In the genomic region with DNA sequence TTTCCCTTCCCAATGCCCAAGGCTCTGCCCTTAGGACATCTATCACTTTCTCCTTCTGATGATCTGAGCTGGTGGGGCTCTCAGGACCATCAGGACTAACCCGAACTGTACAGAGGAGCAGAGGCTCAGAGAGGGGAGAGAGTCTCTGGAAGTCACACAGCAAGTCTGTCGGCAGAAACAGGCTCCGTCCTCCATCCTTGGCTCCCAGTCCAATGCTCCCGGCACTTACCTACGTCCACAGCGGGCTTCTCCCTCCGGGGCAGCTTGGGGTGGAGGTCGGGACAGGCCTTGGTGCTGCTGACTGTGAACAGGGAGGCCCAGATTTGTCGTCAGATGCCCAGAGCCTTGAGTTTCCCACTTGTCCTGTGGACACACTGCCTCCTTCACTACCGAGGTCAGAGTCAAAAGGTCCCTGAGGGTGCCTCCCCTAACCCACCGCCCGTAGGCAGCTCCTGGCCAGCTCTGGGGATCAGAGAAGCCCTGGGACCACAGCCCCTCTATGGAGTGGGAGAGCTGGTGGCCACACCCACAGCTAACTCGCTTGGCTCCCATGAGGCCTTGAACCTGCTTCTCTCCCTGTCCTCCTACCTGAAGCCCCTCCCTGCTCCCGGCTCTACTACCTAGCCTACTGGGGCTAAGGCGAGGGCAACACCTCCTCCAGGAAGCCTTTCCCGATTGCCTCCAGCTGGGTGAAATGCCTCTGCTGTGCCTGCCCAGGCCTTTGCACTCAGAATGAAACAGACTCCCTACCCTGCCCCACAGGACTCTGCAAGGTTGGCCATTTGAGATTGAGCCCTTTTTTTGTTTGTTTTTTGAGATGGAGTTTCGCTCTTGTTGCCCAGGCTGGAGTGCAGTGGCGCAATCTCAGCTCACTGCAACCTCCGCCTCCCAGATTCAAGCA, we compare ENCODE assay signal across 20 cellular contexts. TPM values are rescaled to one million over a fixed set of nuclear protein-coding genes. Genes with fewer than 3 reads are reported as not detected.
"Had no signal": no experiment of that assay in that cellular context is flagged by ENCODE, and none has a peak within 500 bp of the region (broad histone marks: within the 10 kb centered on the region; RNA-seq: fewer than 3 reads in every experiment).

No MANE protein-coding gene starts in this region.

- H3K9me3 Mint-ChIP-seq: activated T-cell treated with anti-CD3 and anti-CD28 coated beads, Interleukin-2, amount 50 U/mL, for 24 hours; central memory CD8-positive, alpha-beta T cell; nephron progenitor cell; T-helper 2 cell treated with Interferon-gamma antibody and Interleukin-4, amounts not matched to agents 5 μg/mL and 100 μg/mL, for 36 hours had no signal

- DNase-seq: activated CD4-positive, alpha-beta T cell treated with anti-CD3 and anti-CD28 coated beads for 36 hours; activated CD4-positive, alpha-beta T cell treated with anti-CD3 and anti-CD28 coated beads, Interleukin-2, amount 50 U/mL, for 48 hours; activated naive CD4-positive, alpha-beta T cell treated with anti-CD3 and anti-CD28 coated beads, Interleukin-2, amount 50 U/mL, for 16 hours; activated T-cell treated with anti-CD3 and anti-CD28 coated beads, Interleukin-2, amount 50 U/mL, for 24 hours; heart right ventricle; left colon; mammary epithelial cell; nephron progenitor cell; occipital lobe; retina; stimulated activated naive CD4-positive, alpha-beta T cell treated with Interleukin-2 at 50 U/mL for 16 hours; substantia nigra; uterus had no signal

- H3K4me1 Mint-ChIP-seq: central memory CD8-positive, alpha-beta T cell had no signal

- H3K4me3 Mint-ChIP-seq: activated CD4-positive, alpha-beta T cell treated with anti-CD3 and anti-CD28 coated beads for 36 hours; activated T-cell treated with anti-CD3 and anti-CD28 coated beads, Interleukin-2, amount 50 U/mL, for 24 hours; central memory CD8-positive, alpha-beta T cell; nephron progenitor cell; T-helper 2 cell treated with Interferon-gamma antibody and Interleukin-4, amounts not matched to agents 5 μg/mL and 100 μg/mL, for 36 hours had no signal

- H3K27ac ChIP-seq: ascending aorta, coronary artery, gastroesophageal sphincter, heart right ventricle, tibial nerve, uterus had no signal

- H3K9me3 ChIP-seq: ascending aorta, gastroesophageal sphincter, heart right ventricle, tibial nerve, uterus had no signal

- H3K27me3 ChIP-seq: ascending aorta, uterus had no signal

- H3K4me1 ChIP-seq: ascending aorta, gastroesophageal sphincter, heart right ventricle, tibial nerve, uterus had no signal

- H3K36me3 ChIP-seq: ascending aorta, gastroesophageal sphincter, heart right ventricle, tibial nerve, uterus had no signal

- ATAC-seq: activated CD4-positive, alpha-beta T cell treated with anti-CD3 and anti-CD28 coated beads for 36 hours; esophagus mucosa; gastroesophageal sphincter; heart right ventricle; left colon had no signal

- H3K27ac Mint-ChIP-seq: activated CD4-positive, alpha-beta T cell treated with anti-CD3 and anti-CD28 coated beads for 36 hours; activated T-cell treated with anti-CD3 and anti-CD28 coated beads, Interleukin-2, amount 50 U/mL, for 24 hours; T-helper 2 cell treated with Interferon-gamma antibody and Interleukin-4, amounts not matched to agents 5 μg/mL and 100 μg/mL, for 36 hours had no signal

- H3K4me3 ChIP-seq: ascending aorta, coronary artery, gastroesophageal sphincter, heart right ventricle, tibial nerve, uterus had no signal

RNA-seq across cellular contexts. Expression of gene VSTM2L, which starts 22.6 kb away (rescaled TPM):
- total RNA-seq: activated CD4-positive, alpha-beta T cell treated with anti-CD3 and anti-CD28 coated beads for 36 hours had no signal
